11 cellular contexts compared by ENCODE assay signal in the genomic region with DNA sequence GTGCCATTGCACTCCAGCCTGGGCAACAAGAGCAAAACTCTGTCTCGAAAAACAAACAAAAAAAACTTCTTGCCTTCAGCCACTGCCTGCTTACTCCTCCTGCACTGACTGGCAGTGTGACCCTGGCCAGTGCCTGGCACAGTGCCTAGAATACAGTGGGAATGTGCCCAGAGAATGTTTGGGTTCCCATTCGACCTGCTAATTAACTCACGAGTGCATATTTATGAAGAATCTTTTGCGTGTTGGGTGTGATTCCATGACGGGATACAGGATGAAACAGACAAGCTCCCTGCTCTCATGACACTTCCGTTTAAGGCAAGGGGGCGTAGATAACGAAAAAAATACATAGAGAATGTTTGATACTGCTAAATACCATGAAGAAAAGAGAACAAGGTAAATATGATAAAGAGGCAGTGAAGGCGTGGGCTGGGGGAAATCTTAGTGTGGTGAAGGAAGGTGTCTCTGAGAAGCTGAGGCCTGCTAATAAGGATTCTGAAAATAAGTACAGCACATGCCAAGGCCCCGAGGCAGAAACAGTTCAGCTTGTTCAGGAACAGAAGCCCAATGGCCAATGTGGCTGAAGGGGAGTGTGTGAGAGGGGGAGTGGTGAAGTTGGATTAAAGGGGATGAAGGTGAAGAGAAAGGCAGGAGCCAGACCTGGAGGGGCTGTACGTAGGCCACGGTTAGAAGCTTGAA. TPM values are rescaled to one million over a fixed set of nuclear protein-coding genes. Genes with fewer than 3 reads are reported as not detected.
DNase-seq lines count a peak whose midpoint lies in the region; ATAC-seq, FAIRE-seq and TF ChIP-seq lines count a peak whose summit lies in the region.
"Had no signal": no experiment of that assay in that cellular context is flagged by ENCODE, and none has a peak within 500 bp of the region (broad histone marks: within the 10 kb centered on the region; RNA-seq: fewer than 3 reads in every experiment).

No MANE protein-coding gene starts in this region.

- peaks cover 3% of the 10 kb centered on the region for H3K9me3 Mint-ChIP-seq in stimulated activated memory B cell treated with anti-CD40 and anti-IgM and Interleukin-4, amounts not matched to agents 10 μg/mL and 1 μg/mL and 100 μg/mL, for 72 hours

- ATAC-seq in stimulated activated memory B cell treated with anti-CD40 and anti-IgM and Interleukin-4, amounts not matched to agents 10 μg/mL and 1 μg/mL and 100 μg/mL, for 72 hours: no peak
- ATAC-seq in GM21717 (IDR thresholded peaks at IDR 0.05; ENCODE audit: unreplicated experiment): no peak

- WGBS in ovary, 3 donors: 45 to 53% (median 47%) methylated on average over 12 of the region's 12 CpGs

- no TSS peak for BruUV-seq in endothelial cell of umbilical vein (replicated peaks; lab: Mats Ljungman, UMichigan)

- peak overlapping the region; percentile 85 for H3K4me3 Mint-ChIP-seq in stimulated activated memory B cell treated with anti-CD40 and anti-IgM and Interleukin-4, amounts not matched to agents 10 μg/mL and 1 μg/mL and 100 μg/mL, for 72 hours

- POLR2A ChIA-PET in endothelial cell of umbilical vein (lab: Charles Lee): interaction anchor here (0.6 to 0.7 kb wide), 2 partner anchors 28 to 37 kb away, joined by 3 to 4 read pairs; no protein-coding TSS in a partner anchor

- H3K9me1 ChIP-seq in endothelial cell of umbilical vein (replicated peaks; ENCODE audit: control insufficient read depth, extremely low read depth, insufficient read depth, low read length): no peaks in the 10 kb centered on the region

- H3K4me1 Mint-ChIP-seq in stimulated activated memory B cell treated with anti-CD40 and anti-IgM and Interleukin-4, amounts not matched to agents 10 μg/mL and 1 μg/mL and 100 μg/mL, for 72 hours: peaks cover 96% of the 10 kb centered on the region

- H4K20me1 ChIP-seq in endothelial cell of umbilical vein (replicated peaks; ENCODE audit: control insufficient read depth, extremely low read depth, insufficient read depth, low read length): no peaks in the 10 kb centered on the region

- dilution Hi-C loops in endothelial cell of umbilical vein (cut with MboI; ENCODE audit: extremely low pct_ligation_motif_present, low sequenced_read_pairs): no loop called here

- H3K27me3 Mint-ChIP-seq in stimulated activated memory B cell treated with anti-CD40 and anti-IgM and Interleukin-4, amounts not matched to agents 10 μg/mL and 1 μg/mL and 100 μg/mL, for 72 hours: no peaks in the 10 kb centered on the region

- H3K27ac ChIP-seq in Peyer's patch (peak overlapping the region in 3 of 4 donors; percentile 12 to 90 (median 43)), endothelial cell of umbilical vein (ENCODE audit: insufficient read depth, low read depth, low read length) (no peak overlapping the region), ovary (no peak overlapping the region)
- no peak overlapping the region for H3K27ac ChIP-seq in effector memory CD4-positive, alpha-beta T cell (ENCODE audit: insufficient read depth, low read length, poor library complexity, severe bottlenecking)

- peaks cover 49% of the 10 kb centered on the region for H3K79me2 ChIP-seq in endothelial cell of umbilical vein (ENCODE audit: control insufficient read depth, insufficient read depth, low read length)

- intact Hi-C loops in endothelial cell of umbilical vein (cut with micrococcal nuclease): no loop called here
- intact Hi-C loops in ovary (cut with DNase I): no loop called here

- H2AFZ ChIP-seq in endothelial cell of umbilical vein (ENCODE audit: low read depth, low read length): no peak overlapping the region

- H3K27ac Mint-ChIP-seq in stimulated activated memory B cell treated with anti-CD40 and anti-IgM and Interleukin-4, amounts not matched to agents 10 μg/mL and 1 μg/mL and 100 μg/mL, for 72 hours: peak overlapping the region; percentile 81

- H3K36me3 ChIP-seq in Peyer's patch (no peaks in the 10 kb centered on the region), endothelial cell of umbilical vein (ENCODE audit: control insufficient read depth in 2 of 2, extremely low read depth in 1 of 2, insufficient read depth in 2 of 2, low read length in 2 of 2) (peaks cover 2 to 16% of the 10 kb centered on the region in 2 experiments), ovary (no peaks in the 10 kb centered on the region)
- no peaks in the 10 kb centered on the region for H3K36me3 ChIP-seq in effector memory CD4-positive, alpha-beta T cell (ENCODE audit: control insufficient read depth, insufficient read depth, low read length)

- peaks cover 25% of the 10 kb centered on the region for H3K36me3 Mint-ChIP-seq in stimulated activated memory B cell treated with anti-CD40 and anti-IgM and Interleukin-4, amounts not matched to agents 10 μg/mL and 1 μg/mL and 100 μg/mL, for 72 hours

- H3K27me3 ChIP-seq in Peyer's patch: no peaks in the 10 kb centered on the region
- H3K27me3 ChIP-seq in endothelial cell of umbilical vein (ENCODE audit: control insufficient read depth in 2 of 2, insufficient read depth in 2 of 2, low read length in 2 of 2): no peaks in the 10 kb centered on the region
- H3K27me3 ChIP-seq in ovary: no peaks in the 10 kb centered on the region
- no peaks in the 10 kb centered on the region for H3K27me3 ChIP-seq in effector memory CD4-positive, alpha-beta T cell (replicated peaks; ENCODE audit: control insufficient read depth, insufficient read depth, low read length, poor library complexity, severe bottlenecking)

- H3K4me1 ChIP-seq in Peyer's patch (peaks cover 0 to 44% (median 32%) of the 10 kb centered on the region in 4 donors), endothelial cell of umbilical vein (ENCODE audit: control insufficient read depth, extremely low read depth, insufficient read depth, low read length) (peaks cover 49% of the 10 kb centered on the region), ovary (ENCODE audit: insufficient read depth) (peaks cover 3% of the 10 kb centered on the region)
- H3K4me1 ChIP-seq in effector memory CD4-positive, alpha-beta T cell (ENCODE audit: control insufficient read depth, insufficient read depth, low read length, poor library complexity, severe bottlenecking): peaks cover 50% of the 10 kb centered on the region

- H3K9ac ChIP-seq in endothelial cell of umbilical vein (replicated peaks; ENCODE audit: extremely low read depth, insufficient read depth, low read length): no peak overlapping the region

- peak overlapping the region; percentile 27 for H3K4me2 ChIP-seq in endothelial cell of umbilical vein (ENCODE audit: insufficient read depth, low read length)

- CTCF ChIA-PET in endothelial cell of umbilical vein (lab: Charles Lee): interaction anchor here (1.6 to 3.7 kb wide), 6 partner anchors 10 to 76 kb away, joined by 3 to 24 read pairs (median 9); no protein-coding TSS in a partner anchor

- H3K9me3 ChIP-seq in Peyer's patch (no peaks in the 10 kb centered on the region), endothelial cell of umbilical vein (replicated peaks; ENCODE audit: control insufficient read depth, insufficient read depth, low read length) (no peaks in the 10 kb centered on the region), ovary (no peaks in the 10 kb centered on the region)
- H3K9me3 ChIP-seq in effector memory CD4-positive, alpha-beta T cell (ENCODE audit: control insufficient read depth, low read length): no peaks in the 10 kb centered on the region

- TF ChIP-seq POLR2A in Peyer's patch (IDR thresholded peaks at IDR 0.05) (no peak), endothelial cell of umbilical vein (IDR thresholded peaks at IDR 0.05; ENCODE audit: low read depth, low read length) (no peak), ovary (IDR thresholded peaks at IDR 0.05) (no peak)

- FAIRE-seq in endothelial cell of umbilical vein (lab: Jason Lieb, UNC): peak; percentile 73
- FAIRE-seq: frontal cortex had no signal

- no peak for TF ChIP-seq EP300 in ovary (IDR thresholded peaks at IDR 0.05)

- H3K4me3 ChIP-seq in Peyer's patch (peak overlapping the region in 2 of 4 donors; percentile 23 to 43), endothelial cell of umbilical vein (replicated peaks in 1 of 3; ENCODE audit: insufficient read depth in 1 of 3, low read depth in 1 of 3, low read length in 3 of 3) (no peak overlapping the region), ovary (no peak overlapping the region)
- H3K4me3 ChIP-seq in effector memory CD4-positive, alpha-beta T cell (ENCODE audit: insufficient read depth, low read depth, low read length, poor library complexity, severe bottlenecking): no peak overlapping the region

- no peak for TF ChIP-seq CTCF in Peyer's patch (IDR thresholded peaks at IDR 0.05)
- no peak for TF ChIP-seq CTCF in endothelial cell of umbilical vein (IDR thresholded peaks at IDR 0.05; ENCODE audit: extremely low read depth in 1 of 2, insufficient read depth in 1 of 2, low read depth in 1 of 2, low read length in 2 of 2)
- no peak for TF ChIP-seq CTCF in ovary (IDR thresholded peaks at IDR 0.05)

- peak; percentile 50 for DNase-seq in activated CD8-positive, alpha-beta memory T cell treated with anti-CD3 and anti-CD28 coated beads, Interleukin-2, amount 50 U/mL, for 4 hours
- no peak for DNase-seq in activated CD8-positive, alpha-beta memory T cell treated with anti-CD3 and anti-CD28 coated beads for 24 hours
- no peak for DNase-seq in Peyer's patch
- DNase-seq in endothelial cell of umbilical vein (ENCODE audit: low read depth, low spot score): peak; percentile 84
- DNase-seq in ovary: no peak
- no peak for DNase-seq in effector memory CD4-positive, alpha-beta T cell
- DNase-seq: IMR-90, SIG-M5 had no signal

RNA-seq across cellular contexts. Expression of a gene that starts 4.3 kb away (rescaled TPM):
- total RNA-seq in Peyer's patch (10 to 100 TPM in 2 of 4 donors, 1 to 10 TPM in 2; 4.9 to 50.3 (median 8.9) TPM), endothelial cell of umbilical vein (35.2 and 35.7 TPM in 2 replicates), ovary (1 to 10 TPM; 2.3 to 6.7 (median 4.4) TPM)
- polyA plus RNA-seq in endothelial cell of umbilical vein (35.0 and 35.5 TPM in 2 replicates), ovary (1 to 10 TPM; 3.5 to 4.6 TPM)
- polyA plus RNA-seq in endothelial cell of umbilical vein (2011; cell fraction: cytosol; rRNA removed): 29.6 and 31.8 TPM in 2 replicates
- 19.4 and 20.7 TPM in 2 replicates for polyA plus RNA-seq in endothelial cell of umbilical vein (2011; cell fraction: nucleus; rRNA removed)
- 30.9 and 37.1 TPM in 2 replicates for polyA plus RNA-seq in endothelial cell of umbilical vein (2012)
- 17.2 and 21.9 TPM in 2 replicates for polyA minus RNA-seq in endothelial cell of umbilical vein
- not detected for polyA minus RNA-seq in endothelial cell of umbilical vein (2011; cell fraction: cytosol; rRNA and poly(A)+ RNA removed)
- 14.9 and 22.8 TPM in 2 replicates for polyA minus RNA-seq in endothelial cell of umbilical vein (2011; cell fraction: nucleus; rRNA and poly(A)+ RNA removed)

RNA-seq across cellular contexts. Expression of a gene that starts 4.4 kb away (rescaled TPM):
- 10 to 100 TPM in 1 of 4 donors, 1 to 10 TPM in 1, not detected in 2; 4.8 to 14.0 TPM for total RNA-seq in Peyer's patch
- 3.7 and 3.8 TPM in 2 replicates for total RNA-seq in endothelial cell of umbilical vein
- polyA plus RNA-seq in endothelial cell of umbilical vein: 2.1 and 2.8 TPM in 2 replicates
- 5.1 and 5.6 TPM in 2 replicates for polyA plus RNA-seq in endothelial cell of umbilical vein (2011; cell fraction: cytosol; rRNA removed)
- 2.5 and 3.4 TPM in 2 replicates for polyA plus RNA-seq in endothelial cell of umbilical vein (2011; cell fraction: nucleus; rRNA removed)
- polyA plus RNA-seq in endothelial cell of umbilical vein (2012): 5.7 and 9.7 TPM in 2 replicates
- 2.3 and 3.9 TPM in 2 replicates for polyA minus RNA-seq in endothelial cell of umbilical vein
- polyA minus RNA-seq in endothelial cell of umbilical vein (2011; cell fraction: cytosol; rRNA and poly(A)+ RNA removed): not detected
- 1.5 TPM in 1 of 2 replicates, not detected in the other for polyA minus RNA-seq in endothelial cell of umbilical vein (2011; cell fraction: nucleus; rRNA and poly(A)+ RNA removed)
- 1 to 10 TPM in 6 of 7 donors, under 1 TPM in 1; 0.48 to 2.9 (median 1.5) TPM for total RNA-seq in ovary
- polyA plus RNA-seq in ovary: 1 to 10 TPM; 2.6 to 4.6 TPM
- total RNA-seq: frontal cortex had no signal

RNA-seq across cellular contexts. Expression of a gene that starts 15.8 kb away (rescaled TPM):
- total RNA-seq in Peyer's patch: not detected
- total RNA-seq in endothelial cell of umbilical vein: 0.18 TPM in 1 of 2 replicates, not detected in the other
- 0.19 and 0.23 TPM in 2 replicates for polyA plus RNA-seq in endothelial cell of umbilical vein
- 0.10 and 0.13 TPM in 2 replicates for polyA plus RNA-seq in endothelial cell of umbilical vein (2011; cell fraction: cytosol; rRNA removed)
- polyA plus RNA-seq in endothelial cell of umbilical vein (2011; cell fraction: nucleus; rRNA removed): 0.14 TPM in 1 of 2 replicates, not detected in the other
- 0.40 TPM in 2 replicates for polyA plus RNA-seq in endothelial cell of umbilical vein (2012)
- polyA minus RNA-seq in endothelial cell of umbilical vein: not detected in 2 replicates
- polyA minus RNA-seq in endothelial cell of umbilical vein (2011; cell fraction: cytosol; rRNA and poly(A)+ RNA removed): not detected
- polyA minus RNA-seq in endothelial cell of umbilical vein (2011; cell fraction: nucleus; rRNA and poly(A)+ RNA removed): 0.34 TPM in 1 of 2 replicates, not detected in the other
- under 1 TPM in 3 of 7 donors, not detected in 4; 0.23 to 0.92 (median 0.26) TPM for total RNA-seq in ovary
- under 1 TPM in 1 of 2 donors, not detected in 1; 0.24 TPM for polyA plus RNA-seq in ovary

Comparison
In these comparisons a context has a peak if more than half of its experiments do, and no peak if none do; other contexts are left out.
1. DNase-seq: peak in activated CD8-positive, alpha-beta memory T cell treated with anti-CD3 and anti-CD28 coated beads, Interleukin-2, amount 50 U/mL, for 4 hours (single experiment) and endothelial cell of umbilical vein (single experiment); none in activated CD8-positive, alpha-beta memory T cell treated with anti-CD3 and anti-CD28 coated beads for 24 hours (single experiment), Peyer's patch (0 of 3), ovary (0 of 5) and effector memory CD4-positive, alpha-beta T cell (0 of 3).
2. H3K27ac ChIP-seq: peak in Peyer's patch (3 of 4); none in endothelial cell of umbilical vein (single experiment), ovary (0 of 2) and effector memory CD4-positive, alpha-beta T cell (single experiment).